In the genomic region with DNA sequence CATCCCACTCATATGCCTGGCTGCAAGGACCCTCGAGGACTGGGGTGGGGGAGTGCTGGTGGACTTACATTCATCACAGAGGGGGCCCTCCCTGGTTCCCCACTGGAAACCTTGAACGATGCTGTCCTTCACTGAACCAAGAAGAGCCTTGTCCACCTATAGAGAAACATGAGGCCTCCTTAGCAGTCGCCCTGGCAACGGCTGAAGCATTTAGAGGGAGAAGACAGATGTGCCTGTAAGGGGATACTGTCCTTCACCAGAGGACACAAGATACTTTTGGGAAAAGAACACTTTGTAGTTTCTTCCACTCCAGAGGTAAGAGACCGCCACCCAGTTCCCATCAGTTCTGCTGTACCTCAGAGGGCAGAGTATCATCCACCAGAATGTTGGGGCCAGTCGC, we compare ENCODE assay signal across 22 cellular contexts. TPM values are rescaled to one million over a fixed set of nuclear protein-coding genes. Genes with fewer than 3 reads are reported as not detected.
"Had no signal": no experiment of that assay in that cellular context is flagged by ENCODE, and none has a peak within 500 bp of the region (broad histone marks: within the 10 kb centered on the region; RNA-seq: fewer than 3 reads in every experiment).

No MANE protein-coding gene starts in this region.

- H3K4me1 ChIP-seq: colonic mucosa, foreskin keratinocyte, spleen, stomach, transverse colon had no signal

- H3K4me3 Mint-ChIP-seq: naive thymus-derived CD4-positive, alpha-beta T cell had no signal

- DNase-seq: colonic mucosa; dermis blood vessel endothelial cell; erythroblast; foreskin keratinocyte; head of caudate nucleus; kidney; left colon; naive thymus-derived CD4-positive, alpha-beta T cell; spleen; stimulated activated CD4-positive, alpha-beta T cell treated with anti-CD3 and anti-CD28 coated beads, Interleukin-15, amount 100 ng/mL, for 24 hours; stimulated activated CD4-positive, alpha-beta T cell treated with anti-CD3 and anti-CD28 coated beads, Interleukin-1b, Interleukin-23, amount 100 ng/mL, for 48 hours; stimulated activated CD4-positive, alpha-beta T cell treated with anti-CD3 and anti-CD28 coated beads, Interleukin-4, amount 100 ng/mL, for 24 hours; stimulated activated naive CD4-positive, alpha-beta T cell; stomach; substantia nigra; transverse colon had no signal

- H3K9me3 ChIP-seq: colonic mucosa, neutrophil, spleen, stomach, thoracic aorta, transverse colon had no signal

- H3K9me3 Mint-ChIP-seq: naive thymus-derived CD4-positive, alpha-beta T cell had no signal

- H3K27me3 Mint-ChIP-seq: naive thymus-derived CD4-positive, alpha-beta T cell had no signal

- H3K4me1 Mint-ChIP-seq: naive thymus-derived CD4-positive, alpha-beta T cell had no signal

- H3K27ac ChIP-seq: colonic mucosa, foreskin keratinocyte, hepatocyte, neutrophil, spleen, stomach, thoracic aorta, transverse colon had no signal

- H3K27me3 ChIP-seq: colonic mucosa, foreskin keratinocyte, hepatocyte, neutrophil, spleen, stomach, transverse colon had no signal

- H2AFZ ChIP-seq: hepatocyte had no signal

- H3K4me3 ChIP-seq: colonic mucosa, hepatocyte, spleen, stomach, thoracic aorta, transverse colon had no signal

- ATAC-seq: foreskin keratinocyte; left colon; naive thymus-derived CD4-positive, alpha-beta T cell; sciatic nerve had no signal

- H3K4me2 ChIP-seq: hepatocyte had no signal

RNA-seq across cellular contexts. Expression of gene HIGD1B, which starts 6.5 kb away (rescaled TPM):
- polyA plus RNA-seq: endothelial cell of umbilical vein; foreskin keratinocyte; hepatocyte; naive thymus-derived CD4-positive, alpha-beta T cell; neural cell had no signal

RNA-seq across cellular contexts. Expression of gene GJC1, which starts 24.1 kb away (rescaled TPM):
- polyA plus RNA-seq: naive thymus-derived CD4-positive, alpha-beta T cell had no signal
